Comparison of ENCODE assay signal across 26 cellular contexts in genomic region chr18:36176177-36176584, GRCh38. TPM values are rescaled to one million over a fixed set of nuclear protein-coding genes. Genes with fewer than 3 reads are reported as not detected.
A peak's percentile ranks its signal among the peaks of the same experiment; 100 is the strongest.
DNase-seq lines count a peak whose midpoint lies in the region; ATAC-seq, FAIRE-seq and TF ChIP-seq lines count a peak whose summit lies in the region.
"Had no signal": no experiment of that assay in that cellular context is flagged by ENCODE, and none has a peak within 500 bp of the region (broad histone marks: within the 10 kb centered on the region; RNA-seq: fewer than 3 reads in every experiment).

No MANE protein-coding gene starts in this region.

- no peak for ATAC-seq in activated CD4-positive, alpha-beta T cell treated with anti-CD3 and anti-CD28 coated beads for 36 hours
- no peak for ATAC-seq in WTC11
- peak; percentile 97 for ATAC-seq in left colon
- ATAC-seq in stimulated activated effector memory CD8-positive, alpha-beta T cell treated with anti-CD3 and anti-CD28 coated beads, Interleukin-12 subunit alpha, Interleukin-12 subunit beta, amount 100 ng/mL, for 72 hours = peak; percentile 26
- ATAC-seq in HG02870 (IDR thresholded peaks at IDR 0.05; ENCODE audit: unreplicated experiment) = no peak
- no peak for ATAC-seq in sciatic nerve
- ATAC-seq: activated naive CD8-positive, alpha-beta T cell treated with anti-CD3 and anti-CD28 coated beads, Interleukin-2, amount 50 U/mL, for 24 hours had no signal

- DNase-seq in activated CD4-positive, alpha-beta T cell treated with anti-CD3 and anti-CD28 coated beads for 36 hours = no peak
- no peak for DNase-seq in activated CD4-positive, alpha-beta T cell treated with anti-CD3 and anti-CD28 coated beads, Interleukin-2, amount 50 U/mL, for 48 hours
- no peak for DNase-seq in WTC11 (ENCODE audit: low spot score)
- peak; percentile 87 to 88 for DNase-seq in left colon
- DNase-seq in stimulated activated effector memory CD8-positive, alpha-beta T cell treated with anti-CD3 and anti-CD28 coated beads, Interleukin-12 subunit alpha, Interleukin-12 subunit beta, amount 100 ng/mL, for 72 hours (ENCODE audit: low spot score in 2 of 2) = no peak
- DNase-seq in sciatic nerve (ENCODE audit: low spot score) = no peak
- no peak for DNase-seq in D721Med (ENCODE audit: insufficient read length, low spot score)
- DNase-seq: activated CD4-positive, alpha-beta T cell treated with anti-CD3 and anti-CD28 coated beads, Interleukin-2, amount 10 ng/mL, durations not matched to agents 24 days and 14 days; activated naive CD8-positive, alpha-beta T cell treated with anti-CD3 and anti-CD28 coated beads, Interleukin-2, amount 50 U/mL, for 24 hours; activated T-cell treated with anti-CD3 and anti-CD28 coated beads, Interleukin-2, amount 50 U/mL, for 48 hours; central memory CD4-positive, alpha-beta T cell; DND-41; hippocampal formation; NCI-H1417 treated with DMSO at 0.1 percent for 48 hours; NCI-H2081; NCI-H2227 treated with DMSO at 0.1 percent for 48 hours; NCI-H526 treated with DMSO at 0.1 percent for 48 hours; nephron progenitor cell; NK-92 treated with Interleukin-12 subunit alpha and Interleukin-12 subunit beta, amount 100 ng/mL, for 24 hours; SHP77; T-helper 9 cell; testis had no signal

- intact Hi-C loops in activated CD4-positive, alpha-beta T cell treated with anti-CD3 and anti-CD28 coated beads for 36 hours (cut with DNase I, micrococcal nuclease) = no loop called here
- intact Hi-C loops in left colon (cut with DNase I, micrococcal nuclease) (no loop called here), sciatic nerve (cut with DNase I) (no loop called here)

- H3K27me3 Mint-ChIP-seq in activated CD4-positive, alpha-beta T cell treated with anti-CD3 and anti-CD28 coated beads for 36 hours = no peaks in the 10 kb centered on the region
- H3K27me3 Mint-ChIP-seq in WTC11 (ENCODE audit: low read depth) = no peaks in the 10 kb centered on the region
- H3K27me3 Mint-ChIP-seq: activated CD4-positive, alpha-beta T cell treated with anti-CD3 and anti-CD28 coated beads, Interleukin-2, amount 10 ng/mL, durations not matched to agents 24 days and 14 days; activated naive CD8-positive, alpha-beta T cell treated with anti-CD3 and anti-CD28 coated beads, Interleukin-2, amount 50 U/mL, for 24 hours; stimulated activated naive CD8-positive, alpha-beta T cell treated with anti-CD3 and anti-CD28 coated beads, Interleukin-15, Interleukin-2, amounts not matched to agents 100 ng/mL and 50 ng/mL, for 24 hours had no signal

- CTCF ChIA-PET in activated CD4-positive, alpha-beta T cell treated with anti-CD3 and anti-CD28 coated beads for 36 hours (lab: Charles Lee) = no interaction called here
- CTCF ChIA-PET in WTC11 (lab: Charles Lee) = no interaction called here

- H3K4me3 Mint-ChIP-seq in activated CD4-positive, alpha-beta T cell treated with anti-CD3 and anti-CD28 coated beads for 36 hours = no peak overlapping the region
- no peak overlapping the region for H3K4me3 Mint-ChIP-seq in WTC11
- H3K4me3 Mint-ChIP-seq in stimulated activated effector memory CD8-positive, alpha-beta T cell treated with anti-CD3 and anti-CD28 coated beads, Interleukin-12 subunit alpha, Interleukin-12 subunit beta, amount 100 ng/mL, for 72 hours = no peak overlapping the region
- H3K4me3 Mint-ChIP-seq: activated CD4-positive, alpha-beta T cell treated with anti-CD3 and anti-CD28 coated beads, Interleukin-2, amount 10 ng/mL, durations not matched to agents 24 days and 14 days; activated naive CD8-positive, alpha-beta T cell treated with anti-CD3 and anti-CD28 coated beads, Interleukin-2, amount 50 U/mL, for 24 hours; nephron progenitor cell; stimulated activated naive CD8-positive, alpha-beta T cell treated with anti-CD3 and anti-CD28 coated beads, Interleukin-15, Interleukin-2, amounts not matched to agents 100 ng/mL and 50 ng/mL, for 24 hours had no signal

- H3K9me3 Mint-ChIP-seq in activated CD4-positive, alpha-beta T cell treated with anti-CD3 and anti-CD28 coated beads for 36 hours (ENCODE audit: low read depth) = no peaks in the 10 kb centered on the region
- no peaks in the 10 kb centered on the region for H3K9me3 Mint-ChIP-seq in WTC11
- no peaks in the 10 kb centered on the region for H3K9me3 Mint-ChIP-seq in stimulated activated effector memory CD8-positive, alpha-beta T cell treated with anti-CD3 and anti-CD28 coated beads, Interleukin-12 subunit alpha, Interleukin-12 subunit beta, amount 100 ng/mL, for 72 hours
- H3K9me3 Mint-ChIP-seq: activated CD4-positive, alpha-beta T cell treated with anti-CD3 and anti-CD28 coated beads, Interleukin-2, amount 10 ng/mL, durations not matched to agents 24 days and 14 days; activated naive CD8-positive, alpha-beta T cell treated with anti-CD3 and anti-CD28 coated beads, Interleukin-2, amount 50 U/mL, for 24 hours; nephron progenitor cell; stimulated activated naive CD8-positive, alpha-beta T cell treated with anti-CD3 and anti-CD28 coated beads, Interleukin-15, Interleukin-2, amounts not matched to agents 100 ng/mL and 50 ng/mL, for 24 hours had no signal

- TF ChIP-seq CTCF in WTC11 (IDR thresholded peaks at IDR 0.05) (no peak), D721Med (IDR thresholded peaks at IDR 0.05; ENCODE audit: insufficient read depth, missing control alignments) (no peak)

- POLR2A ChIA-PET in activated CD4-positive, alpha-beta T cell treated with anti-CD3 and anti-CD28 coated beads for 36 hours (lab: Charles Lee) = no interaction called here
- POLR2A ChIA-PET in WTC11 (lab: Charles Lee) = no interaction called here

- no peak for FAIRE-seq in D721Med (lab: Jason Lieb, UNC)
- FAIRE-seq: H1, urothelium cell line had no signal

- H3K36me3 Mint-ChIP-seq in activated CD4-positive, alpha-beta T cell treated with anti-CD3 and anti-CD28 coated beads for 36 hours (ENCODE audit: low read depth) = peaks cover 37% of the 10 kb centered on the region
- H3K36me3 Mint-ChIP-seq in WTC11 = peaks cover 34% of the 10 kb centered on the region
- peaks cover 70% of the 10 kb centered on the region for H3K36me3 Mint-ChIP-seq in stimulated activated effector memory CD8-positive, alpha-beta T cell treated with anti-CD3 and anti-CD28 coated beads, Interleukin-12 subunit alpha, Interleukin-12 subunit beta, amount 100 ng/mL, for 72 hours

- peak overlapping the region; percentile 30 for H3K27ac Mint-ChIP-seq in activated CD4-positive, alpha-beta T cell treated with anti-CD3 and anti-CD28 coated beads for 36 hours
- no peak overlapping the region for H3K27ac Mint-ChIP-seq in WTC11
- H3K27ac Mint-ChIP-seq in stimulated activated effector memory CD8-positive, alpha-beta T cell treated with anti-CD3 and anti-CD28 coated beads, Interleukin-12 subunit alpha, Interleukin-12 subunit beta, amount 100 ng/mL, for 72 hours = no peak overlapping the region
- H3K27ac Mint-ChIP-seq: activated CD4-positive, alpha-beta T cell treated with anti-CD3 and anti-CD28 coated beads, Interleukin-2, amount 10 ng/mL, durations not matched to agents 24 days and 14 days; activated naive CD8-positive, alpha-beta T cell treated with anti-CD3 and anti-CD28 coated beads, Interleukin-2, amount 50 U/mL, for 24 hours; nephron progenitor cell; stimulated activated naive CD8-positive, alpha-beta T cell treated with anti-CD3 and anti-CD28 coated beads, Interleukin-15, Interleukin-2, amounts not matched to agents 100 ng/mL and 50 ng/mL, for 24 hours had no signal

- H3K4me1 Mint-ChIP-seq in activated CD4-positive, alpha-beta T cell treated with anti-CD3 and anti-CD28 coated beads for 36 hours = no peaks in the 10 kb centered on the region
- H3K4me1 Mint-ChIP-seq in WTC11 = peaks cover 5% of the 10 kb centered on the region; the same call in 1 of the 2 replicates
- H3K4me1 Mint-ChIP-seq in stimulated activated effector memory CD8-positive, alpha-beta T cell treated with anti-CD3 and anti-CD28 coated beads, Interleukin-12 subunit alpha, Interleukin-12 subunit beta, amount 100 ng/mL, for 72 hours = peaks cover 4% of the 10 kb centered on the region
- H3K4me1 Mint-ChIP-seq: nephron progenitor cell had no signal

TF ChIP-seq in WTC11, 78 proteins besides CTCF, POLR2A, EP300 and RAD21:
- TF ChIP-seq MAX (CRISPR knock-in tag; IDR thresholded peaks at IDR 0.05) (no peak), GABPB1 (CRISPR knock-in tag; IDR thresholded peaks at IDR 0.05) (peak; percentile 93)

RNA-seq across cellular contexts. Expression of gene MOCOS, which starts 11.1 kb away (rescaled TPM):
- total RNA-seq in activated CD4-positive, alpha-beta T cell treated with anti-CD3 and anti-CD28 coated beads for 36 hours = under 1 TPM; 0.07 to 0.11 TPM
- total RNA-seq in WTC11 (2021) = 4.2 to 5.3 TPM (median 4.8 TPM) in 3 replicates
- 1 to 10 TPM; 5.6 to 5.7 TPM for total RNA-seq in left colon
- 6.4 TPM for total RNA-seq in sciatic nerve

RNA-seq across cellular contexts. Expression of gene ELP2, which starts 46.5 kb away (rescaled TPM):
- total RNA-seq in activated CD4-positive, alpha-beta T cell treated with anti-CD3 and anti-CD28 coated beads for 36 hours = 100 to 1,000 TPM in 1 of 2 experiments, 10 to 100 TPM in 1; 76.5 to 114 TPM
- total RNA-seq in WTC11 (2021) = 136 to 144 TPM (median 141 TPM) in 3 replicates
- 10 to 100 TPM; 36.3 to 39.9 TPM for total RNA-seq in left colon
- 109 TPM for total RNA-seq in sciatic nerve

RNA-seq across cellular contexts. Expression of gene SLC39A6, which starts 47.0 kb away (rescaled TPM):
- 10 to 100 TPM; 23.9 to 28.6 TPM for total RNA-seq in activated CD4-positive, alpha-beta T cell treated with anti-CD3 and anti-CD28 coated beads for 36 hours
- total RNA-seq in WTC11 (2021) = 29.2 to 33.7 TPM (median 32.7 TPM) in 3 replicates
- 10 to 100 TPM; 11.0 to 11.4 TPM for total RNA-seq in left colon
- total RNA-seq in sciatic nerve = 41.1 TPM

Comparison
In these comparisons a context has a peak if more than half of its experiments do, and no peak if none do; other contexts are left out.
1. ATAC-seq: peak in left colon (single experiment) and stimulated activated effector memory CD8-positive, alpha-beta T cell treated with anti-CD3 and anti-CD28 coated beads, Interleukin-12 subunit alpha, Interleukin-12 subunit beta, amount 100 ng/mL, for 72 hours (single experiment); none in activated CD4-positive, alpha-beta T cell treated with anti-CD3 and anti-CD28 coated beads for 36 hours (single experiment), WTC11 (single experiment), HG02870 (single experiment) and sciatic nerve (single experiment).
2. DNase-seq: peak in left colon (2 of 2); none in activated CD4-positive, alpha-beta T cell treated with anti-CD3 and anti-CD28 coated beads for 36 hours (single experiment), activated CD4-positive, alpha-beta T cell treated with anti-CD3 and anti-CD28 coated beads, Interleukin-2, amount 50 U/mL, for 48 hours (0 of 2), WTC11 (single experiment), stimulated activated effector memory CD8-positive, alpha-beta T cell treated with anti-CD3 and anti-CD28 coated beads, Interleukin-12 subunit alpha, Interleukin-12 subunit beta, amount 100 ng/mL, for 72 hours (0 of 2), sciatic nerve (single experiment) and D721Med (single experiment).